29 cellular contexts compared by ENCODE assay signal in the genomic region with DNA sequence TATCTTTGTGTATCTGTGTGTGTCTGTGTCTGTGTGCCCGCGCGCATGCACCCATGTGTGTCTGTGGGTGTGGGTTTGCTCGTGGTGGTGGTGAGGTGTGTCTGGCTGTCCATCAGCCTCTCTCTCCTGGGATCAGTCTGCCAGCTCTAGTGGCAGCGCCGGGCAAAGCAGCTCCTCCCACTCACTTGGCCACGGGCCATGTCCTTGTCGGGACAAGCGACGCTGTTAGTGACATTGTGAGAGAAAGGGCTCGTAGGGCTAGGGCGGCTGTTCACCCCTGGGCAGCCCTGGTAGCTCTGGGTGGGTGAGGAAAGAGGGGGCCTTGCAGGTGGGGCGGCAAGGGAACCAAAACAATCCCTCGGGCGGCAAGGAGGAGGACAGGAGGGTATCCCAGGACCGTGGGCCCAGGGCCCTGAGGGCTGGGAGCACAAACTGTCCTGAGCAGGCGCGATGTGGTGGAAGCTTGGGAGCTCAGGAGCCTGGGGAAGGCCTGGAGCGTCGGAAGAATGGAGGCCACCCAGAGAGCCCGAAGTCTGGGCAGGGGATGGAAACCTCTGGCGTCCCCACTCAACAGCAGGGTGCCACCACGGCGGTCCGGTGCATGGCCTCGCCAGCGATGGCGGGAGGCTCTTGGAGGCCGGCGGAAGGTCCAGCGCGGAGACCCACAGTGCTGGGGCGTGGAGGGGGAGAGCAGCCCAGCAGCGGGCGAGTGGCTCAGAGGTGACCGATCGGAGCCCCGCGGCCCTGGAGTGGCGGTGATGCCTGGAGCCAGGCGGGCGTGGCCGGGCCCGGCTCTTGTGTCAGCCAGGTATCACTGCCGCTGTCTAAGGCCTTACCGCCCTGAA.
DNase-seq lines count a peak whose midpoint lies in the region; ATAC-seq, FAIRE-seq and TF ChIP-seq lines count a peak whose summit lies in the region.
"Had no signal": no experiment of that assay in that cellular context is flagged by ENCODE, and none has a peak within 500 bp of the region (broad histone marks: within the 10 kb centered on the region; RNA-seq: fewer than 3 reads in every experiment).

No MANE protein-coding gene starts in this region.

- no peaks in the 10 kb centered on the region for H3K36me3 ChIP-seq in HepG2 (replicated peaks in 1 of 2; ENCODE audit: control insufficient read depth in 1 of 2, insufficient read depth in 2 of 2, low read length in 2 of 2)
- no peaks in the 10 kb centered on the region for H3K36me3 ChIP-seq in upper lobe of right lung
- H3K36me3 ChIP-seq: upper lobe of left lung had no signal

- H3K27me3 ChIP-seq in HepG2 (ENCODE audit: control insufficient read depth in 1 of 2, insufficient read depth in 2 of 2, low read length in 2 of 2) (no peaks in the 10 kb centered on the region), upper lobe of right lung (no peaks in the 10 kb centered on the region)
- H3K27me3 ChIP-seq: upper lobe of left lung had no signal

- H3K27me3 Mint-ChIP-seq in WTC11 (ENCODE audit: low read depth): no peaks in the 10 kb centered on the region
- H3K27me3 Mint-ChIP-seq: activated naive CD8-positive, alpha-beta T cell treated with anti-CD3 and anti-CD28 coated beads, Interleukin-2, amount 10 ng/mL, durations not matched to agents 7 days and 5 days; dendritic cell treated with granulocyte-macrophage colony-stimulating factor and Interleukin-4, amounts not matched to agents 40 ng/mL and 50 ng/mL, for 4 days; natural killer cell treated with Interleukin-12 subunit alpha and Interleukin-12 subunit beta and Interleukin-15 and Interleukin-18, amount 100 ng/mL, for 72 hours had no signal

- no peak overlapping the region for H3K4me3 Mint-ChIP-seq in WTC11
- H3K4me3 Mint-ChIP-seq: activated naive CD8-positive, alpha-beta T cell treated with anti-CD3 and anti-CD28 coated beads, Interleukin-2, amount 10 ng/mL, durations not matched to agents 7 days and 5 days; dendritic cell treated with granulocyte-macrophage colony-stimulating factor and Interleukin-4, amounts not matched to agents 40 ng/mL and 50 ng/mL, for 4 days; natural killer cell treated with Interleukin-12 subunit alpha and Interleukin-12 subunit beta and Interleukin-15 and Interleukin-18, amount 100 ng/mL, for 72 hours had no signal

- TF ChIP-seq EP300 in HepG2 (IDR thresholded peaks at IDR 0.05; ENCODE audit: low read depth in 2 of 2, low read length in 2 of 2) (no peak), HepG2 (CRISPR knock-in tag; IDR thresholded peaks at IDR 0.05; ENCODE audit: borderline replicate concordance) (no peak)

- no peaks in the 10 kb centered on the region for H3K79me2 ChIP-seq in HepG2 (ENCODE audit: insufficient read depth, low read length)

- TF ChIP-seq CTCF in WTC11 (IDR thresholded peaks at IDR 0.05): no peak
- TF ChIP-seq CTCF in HepG2 (CRISPR knock-in tag; IDR thresholded peaks at IDR 0.05): no peak
- no peak for TF ChIP-seq CTCF in upper lobe of right lung (IDR thresholded peaks at IDR 0.05)

- no peak for FAIRE-seq in HepG2 (lab: Jason Lieb, UNC)
- FAIRE-seq: endometrium, islet of Langerhans had no signal

- no peak overlapping the region for H3K27ac ChIP-seq in HepG2 (ENCODE audit: extremely low read length, insufficient read depth, low read length)
- no peak overlapping the region for H3K27ac ChIP-seq in upper lobe of right lung
- H3K27ac ChIP-seq: upper lobe of left lung had no signal

- no peaks in the 10 kb centered on the region for H3K4me1 Mint-ChIP-seq in WTC11
- H3K4me1 Mint-ChIP-seq: activated naive CD8-positive, alpha-beta T cell treated with anti-CD3 and anti-CD28 coated beads, Interleukin-2, amount 10 ng/mL, durations not matched to agents 7 days and 5 days had no signal

- H2AFZ ChIP-seq in HepG2 (ENCODE audit: low read length): no peak overlapping the region

- TF ChIP-seq RAD21 in HepG2 (CRISPR knock-in tag; IDR thresholded peaks at IDR 0.05): no peak

- H3K9me3 ChIP-seq in HepG2 (ENCODE audit: low read length): no peaks in the 10 kb centered on the region
- no peaks in the 10 kb centered on the region for H3K9me3 ChIP-seq in upper lobe of right lung
- H3K9me3 ChIP-seq: Caco-2, upper lobe of left lung had no signal

- no peaks in the 10 kb centered on the region for H3K9me3 Mint-ChIP-seq in WTC11
- H3K9me3 Mint-ChIP-seq: natural killer cell treated with Interleukin-12 subunit alpha and Interleukin-12 subunit beta and Interleukin-15 and Interleukin-18, amount 100 ng/mL, for 72 hours had no signal

- POLR2A ChIA-PET in WTC11 (lab: Charles Lee): no interaction called here
- POLR2A ChIA-PET in HepG2 (lab: Yijun Ruan, JAX): no interaction called here
- POLR2A ChIA-PET in HEK293T (lab: Yijun Ruan, JAX): no interaction called here

- ATAC-seq in Right ventricle myocardium inferior (peak; percentile 42), WTC11 (peak; percentile 34), HepG2 (peak; percentile 37; the same call in 2 of the 3 replicates), upper lobe of right lung (peak; percentile 27), GM21737 (IDR thresholded peaks at IDR 0.05; ENCODE audit: unreplicated experiment) (no peak)
- ATAC-seq: mucosa of descending colon had no signal

- peaks cover 8% of the 10 kb centered on the region; the same call in 1 of the 2 replicates for H3K36me3 Mint-ChIP-seq in WTC11
- H3K36me3 Mint-ChIP-seq: natural killer cell treated with Interleukin-12 subunit alpha and Interleukin-12 subunit beta and Interleukin-15 and Interleukin-18, amount 100 ng/mL, for 72 hours had no signal

- H3K27ac Mint-ChIP-seq in WTC11: peak overlapping the region; percentile 7; the same call in 1 of the 2 replicates
- H3K27ac Mint-ChIP-seq: activated naive CD8-positive, alpha-beta T cell treated with anti-CD3 and anti-CD28 coated beads, Interleukin-2, amount 10 ng/mL, durations not matched to agents 7 days and 5 days; dendritic cell treated with granulocyte-macrophage colony-stimulating factor and Interleukin-4, amounts not matched to agents 40 ng/mL and 50 ng/mL, for 4 days; natural killer cell treated with Interleukin-12 subunit alpha and Interleukin-12 subunit beta and Interleukin-15 and Interleukin-18, amount 100 ng/mL, for 72 hours had no signal

- H3K4me1 ChIP-seq in HepG2 (ENCODE audit: insufficient read depth, low read length) (no peaks in the 10 kb centered on the region), upper lobe of right lung (no peaks in the 10 kb centered on the region)
- H3K4me1 ChIP-seq: Caco-2, upper lobe of left lung had no signal

- intact Hi-C loops in Right ventricle myocardium inferior (cut with DNase I) (no loop called here), cardiac septum (cut with DNase I) (no loop called here), HepG2 (cut with micrococcal nuclease; ENCODE audit: unreplicated experiment) (no loop called here), upper lobe of right lung (cut with DNase I) (no loop called here)

- WGBS in HepG2 (ENCODE audit: low lambda C conversion rate): 97% methylated on average over 19 of the region's 46 CpGs

- no peak overlapping the region for H3K9ac ChIP-seq in HepG2 (ENCODE audit: insufficient read depth, low read depth, low read length)

- in situ Hi-C loops in HepG2 (cut with HindIII; ENCODE audit: extremely low pct_ligation_motif_present, low pct_unique_long_range_greater_than_20kb): no loop called here

- H4K20me1 ChIP-seq in HepG2 (ENCODE audit: insufficient read depth, low read length): no peaks in the 10 kb centered on the region

- no peak overlapping the region for H3K4me3 ChIP-seq in HepG2 (replicated peaks in 1 of 3; ENCODE audit: insufficient read depth in 1 of 3, low read depth in 2 of 3, low read length in 3 of 3)
- no peak overlapping the region for H3K4me3 ChIP-seq in upper lobe of right lung
- H3K4me3 ChIP-seq: lung, mucosa of descending colon, smooth muscle cell, upper lobe of left lung had no signal

- no peak for TF ChIP-seq POLR2A in HepG2 (IDR thresholded peaks at IDR 0.05; ENCODE audit: insufficient read depth in 1 of 2, low read depth in 2 of 2, low read length in 2 of 2)

- no TSS peak for BruUV-seq in HepG2 (replicated peaks; lab: Mats Ljungman, UMichigan)

- CTCF ChIA-PET in WTC11 (lab: Charles Lee): interaction anchor here (0.6 to 1.4 kb wide), 2 partner anchors 11 to 50 kb away, joined by 3 to 6 read pairs; no protein-coding TSS in a partner anchor
- CTCF ChIA-PET in HepG2 (lab: Yijun Ruan, JAX; ENCODE audit: low intra/inter-chr PET ratio, low total read pairs): no interaction called here
- CTCF ChIA-PET in HEK293T (lab: Yijun Ruan, JAX): no interaction called here

- peak; percentile 73 for DNase-seq in Right ventricle myocardium inferior (ENCODE audit: missing footprints)
- DNase-seq in cardiac septum (ENCODE audit: low spot score): no peak
- no peak for DNase-seq in WTC11 (ENCODE audit: low spot score)
- no peak for DNase-seq in HepG2 (ENCODE audit: low spot score)
- DNase-seq in upper lobe of right lung: no peak
- no peak for DNase-seq in HEK293T (ENCODE audit: extremely low spot score)
- no peak for DNase-seq in activated T-cell treated with anti-CD3 and anti-CD28 coated beads, Interleukin-2, amount 50 U/mL, for 1 hour
- DNase-seq: activated CD4-positive, CD25-positive, alpha-beta regulatory T cell treated with anti-CD3 and anti-CD28 coated beads, Interleukin-2, amount 50 U/mL, for 72 hours; activated effector memory CD4-positive, alpha-beta T cell treated with anti-CD3 and anti-CD28 coated beads, Interleukin-2, amount 50 U/mL, for 16 hours; activated naive CD8-positive, alpha-beta T cell treated with anti-CD3 and anti-CD28 coated beads, Interleukin-2, amount 10 ng/mL, durations not matched to agents 7 days and 5 days; activated T-cell treated with anti-CD3 and anti-CD28 coated beads for 4 hours; C1 segment of cervical spinal cord; Caco-2; central memory CD4-positive, alpha-beta T cell; DMS79; GF-D8; mucosa of descending colon; NCI-H187 treated with DMSO at 0.1 percent for 48 hours; NCI-H526 treated with DMSO at 0.1 percent for 48 hours; stimulated activated CD4-positive, alpha-beta T cell treated with anti-CD3 and anti-CD28 coated beads, Interleukin-1b, Interleukin-23, amount 100 ng/mL, for 48 hours; stimulated activated CD8-positive, alpha-beta memory T cell treated with anti-CD3 and anti-CD28 coated beads, Interleukin-4, amount 100 ng/mL, for 48 hours; upper lobe of left lung had no signal

- H3K4me2 ChIP-seq in HepG2 (ENCODE audit: low read depth, low read length): no peak overlapping the region
- H3K4me2 ChIP-seq: smooth muscle cell had no signal

TF ChIP-seq in WTC11, 78 proteins besides CTCF, POLR2A, EP300 and RAD21 (continues in another document):
- TF ChIP-seq ELF4 (CRISPR knock-in tag; IDR thresholded peaks at IDR 0.05; ENCODE audit: low read depth) (no peak), NR2C2 (CRISPR knock-in tag; IDR thresholded peaks at IDR 0.05) (no peak)

TF ChIP-seq in HEK293T, 16 proteins besides CTCF, POLR2A, EP300 and RAD21:
- no peak for TF ChIP-seq FOXM1 (IDR thresholded peaks at IDR 0.05; ENCODE audit: borderline replicate concordance)
- TF ChIP-seq BHLHE40 (IDR thresholded peaks at IDR 0.05; ENCODE audit: borderline replicate concordance): no peak
- no peak for TF ChIP-seq FOXK2 (IDR thresholded peaks at IDR 0.05)
- TF ChIP-seq NFRKB (IDR thresholded peaks at IDR 0.05): no peak
- TF ChIP-seq SP1 (IDR thresholded peaks at IDR 0.05): no peak
